19 cellular contexts compared by ENCODE assay signal in the genomic region with DNA sequence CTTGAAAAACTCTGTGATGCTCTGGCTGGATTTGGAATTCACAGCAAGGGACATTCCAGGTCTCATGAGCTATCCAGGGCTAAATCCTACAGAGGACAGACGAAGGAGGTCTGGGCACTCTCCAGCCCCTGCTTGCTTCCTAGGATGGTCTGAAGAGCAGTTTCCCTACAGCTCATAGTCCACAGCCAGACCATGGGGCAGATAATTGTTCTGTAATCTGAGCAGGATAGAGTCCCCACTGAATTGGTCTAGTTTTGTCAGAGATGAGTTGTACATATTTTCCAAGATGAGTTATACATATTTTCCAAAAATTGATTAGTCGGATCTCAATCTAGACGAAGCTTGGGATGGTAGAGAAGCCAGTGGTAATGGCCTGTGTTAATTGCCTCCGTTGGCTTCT.
"Had no signal": no experiment of that assay in that cellular context is flagged by ENCODE, and none has a peak within 500 bp of the region (broad histone marks: within the 10 kb centered on the region; RNA-seq: fewer than 3 reads in every experiment).

No MANE protein-coding gene starts in this region.

- DNase-seq: activated CD4-positive, alpha-beta T cell treated with anti-CD3 and anti-CD28 coated beads for 36 hours; activated CD4-positive, alpha-beta T cell treated with anti-CD3 and anti-CD28 coated beads, Interleukin-2, amount 50 U/mL, for 4 hours; activated CD4-positive, CD25-positive, alpha-beta regulatory T cell; activated naive CD4-positive, alpha-beta T cell; activated T-cell treated with anti-CD3 and anti-CD28 coated beads for 4 hours; activated T-cell treated with anti-CD3 and anti-CD28 coated beads, Interleukin-2, amount 50 U/mL, for 72 hours; dermis blood vessel endothelial cell; effector CD4-positive, alpha-beta T cell; esophagus squamous epithelium; left cardiac atrium; left ventricle myocardium superior; naive B cell; nephron progenitor cell; ovary; retina; stimulated activated naive CD4-positive, alpha-beta T cell; T-cell; transverse colon had no signal

- ATAC-seq: activated CD4-positive, alpha-beta T cell treated with anti-CD3 and anti-CD28 coated beads for 36 hours; activated naive CD4-positive, alpha-beta T cell treated with anti-CD3 and anti-CD28 coated beads, Interleukin-2, amount 50 U/mL, for 72 hours; activated T-cell treated with anti-CD3 and anti-CD28 coated beads, Interleukin-2, amount 50 U/mL, for 72 hours; left ventricle myocardium superior; T-cell had no signal
